Comparison of ENCODE assay signal across 16 cellular contexts in genomic region chr1:25347556-25347955, GRCh38. TPM values are rescaled to one million over a fixed set of nuclear protein-coding genes. Genes with fewer than 3 reads are reported as not detected.
DNase-seq lines count a peak whose midpoint lies in the region; ATAC-seq and TF ChIP-seq lines count a peak whose summit lies in the region.
"Had no signal": no experiment of that assay in that cellular context is flagged by ENCODE, and none has a peak within 500 bp of the region (broad histone marks: within the 10 kb centered on the region; RNA-seq: fewer than 3 reads in every experiment).

No MANE protein-coding gene starts in this region.

- TF ChIP-seq CTCF in RWPE1 (conservative IDR thresholded peaks at IDR 0.05; ENCODE audit: low read depth) (no peak), tibial artery (IDR thresholded peaks at IDR 0.05) (no peak)

- intact Hi-C loops in activated CD4-positive, alpha-beta T cell treated with anti-CD3 and anti-CD28 coated beads for 36 hours (cut with DNase I, micrococcal nuclease) = no loop called here
- intact Hi-C loops in tibial artery (cut with DNase I; ENCODE audit: low total_unique reads) = no loop called here

- no peak overlapping the region for H3K4me3 ChIP-seq in tibial artery

- peaks cover 22% of the 10 kb centered on the region for H3K36me3 Mint-ChIP-seq in activated CD4-positive, alpha-beta T cell treated with anti-CD3 and anti-CD28 coated beads for 36 hours (ENCODE audit: low read depth)

- peaks cover 40 to 51% (median 40%) of the 10 kb centered on the region in 3 donors for H3K36me3 ChIP-seq in tibial artery

- no peaks in the 10 kb centered on the region for H3K9me3 Mint-ChIP-seq in activated CD4-positive, alpha-beta T cell treated with anti-CD3 and anti-CD28 coated beads for 36 hours (ENCODE audit: low read depth)
- H3K9me3 Mint-ChIP-seq: CD14-positive monocyte; CD8-positive, alpha-beta T cell; HFFc6 had no signal

- no peaks in the 10 kb centered on the region for H3K27me3 Mint-ChIP-seq in activated CD4-positive, alpha-beta T cell treated with anti-CD3 and anti-CD28 coated beads for 36 hours

- no peaks in the 10 kb centered on the region for H3K27me3 ChIP-seq in tibial artery

- DNase-seq in activated CD4-positive, alpha-beta T cell treated with anti-CD3 and anti-CD28 coated beads for 36 hours = no peak
- DNase-seq in activated CD4-positive, alpha-beta T cell treated with anti-CD3 and anti-CD28 coated beads for 4 hours = no peak
- no peak for DNase-seq in RWPE1 (ENCODE audit: low spot score)
- DNase-seq in astrocyte of the hippocampus (ENCODE audit: low read depth, low spot score) = peak; percentile 40
- no peak for DNase-seq in left lobe of liver (ENCODE audit: low spot score)
- DNase-seq in tibial artery = no peak
- DNase-seq in medulla oblongata (ENCODE audit: extremely low spot score) = no peak
- no peak for DNase-seq in GOT3 (lab: John Stamatoyannopoulos, UW)
- DNase-seq: Caco-2; CD8-positive, alpha-beta T cell; DND-41; GDM1; HCEC 1CT; HFFc6 had no signal

- H3K27ac Mint-ChIP-seq in activated CD4-positive, alpha-beta T cell treated with anti-CD3 and anti-CD28 coated beads for 36 hours = peak overlapping the region; percentile 31
- H3K27ac Mint-ChIP-seq: CD8-positive, alpha-beta T cell; HFFc6 had no signal

- POLR2A ChIA-PET in activated CD4-positive, alpha-beta T cell treated with anti-CD3 and anti-CD28 coated beads for 36 hours (lab: Charles Lee) = no interaction called here
- POLR2A ChIA-PET in RWPE1 (lab: Yijun Ruan, JAX; ENCODE audit: low non-redundant PET) = no interaction called here

- peaks cover 9% of the 10 kb centered on the region for H3K4me1 Mint-ChIP-seq in activated CD4-positive, alpha-beta T cell treated with anti-CD3 and anti-CD28 coated beads for 36 hours
- H3K4me1 Mint-ChIP-seq: CD14-positive monocyte had no signal

- no peak overlapping the region for H3K4me3 Mint-ChIP-seq in activated CD4-positive, alpha-beta T cell treated with anti-CD3 and anti-CD28 coated beads for 36 hours
- H3K4me3 Mint-ChIP-seq: CD14-positive monocyte; CD8-positive, alpha-beta T cell; HFFc6 had no signal

- ATAC-seq in activated CD4-positive, alpha-beta T cell treated with anti-CD3 and anti-CD28 coated beads for 36 hours = no peak
- ATAC-seq in left lobe of liver = peak; percentile 60
- ATAC-seq: CD8-positive, alpha-beta T cell had no signal

- CTCF ChIA-PET in activated CD4-positive, alpha-beta T cell treated with anti-CD3 and anti-CD28 coated beads for 36 hours (lab: Charles Lee) = interaction anchor here (0.6 kb wide), 1 partner anchor 101 kb away, joined by 3 read pairs; no protein-coding TSS in a partner anchor
- CTCF ChIA-PET in RWPE1 (lab: Yijun Ruan, JAX) = interaction anchor here (1.2 kb wide), 1 partner anchor 12 kb away, joined by 4 read pairs; no protein-coding TSS in a partner anchor

- peaks cover 0 to 15% (median 3%) of the 10 kb centered on the region in 4 donors for H3K4me1 ChIP-seq in tibial artery
- H3K4me1 ChIP-seq: Caco-2 had no signal

- H3K9me3 ChIP-seq in tibial artery = no peaks in the 10 kb centered on the region
- H3K9me3 ChIP-seq: Caco-2 had no signal

- H3K27ac ChIP-seq in RWPE1 (peak overlapping the region; percentile 38; the same call in 1 of the 2 replicates), tibial artery (no peak overlapping the region)
- H3K27ac ChIP-seq: 22Rv1 had no signal

RNA-seq across cellular contexts. Expression of gene TMEM50A, which starts 9.4 kb away (rescaled TPM):
- 100 to 1,000 TPM in 1 of 2 experiments, 10 to 100 TPM in 1; 98.0 to 120 TPM for total RNA-seq in activated CD4-positive, alpha-beta T cell treated with anti-CD3 and anti-CD28 coated beads for 36 hours
- total RNA-seq in left lobe of liver = 26.5 TPM
